Comparison of ENCODE assay signal across 2 cellular contexts in the genomic region with DNA sequence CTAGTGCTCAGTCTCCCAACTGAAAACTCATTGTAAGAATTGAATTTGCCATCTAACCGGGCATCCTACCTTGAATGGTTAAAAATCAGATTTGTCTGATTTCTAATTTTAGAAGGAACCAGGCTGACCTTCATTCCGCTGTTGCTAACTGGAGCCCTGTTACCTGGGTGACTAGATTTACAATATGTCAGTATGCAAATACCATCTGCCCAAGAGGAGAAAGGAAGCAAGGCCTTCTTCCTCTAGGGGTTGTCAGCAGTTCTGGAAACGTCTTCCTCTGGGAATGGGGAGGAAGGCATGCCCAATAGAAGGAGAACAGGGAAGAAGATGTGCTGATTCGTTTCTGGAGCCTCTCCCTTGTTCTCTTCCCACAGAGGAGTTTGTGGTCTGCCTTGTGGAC.
A peak's percentile ranks its signal among the peaks of the same experiment; 100 is the strongest.
TF ChIP-seq lines count a peak whose summit lies in the region.

No MANE protein-coding gene starts in this region.

TF ChIP-seq in HCT116, 20 proteins besides CTCF, POLR2A, EP300 and RAD21 (continued from another document):
- TF ChIP-seq, protein P1, sequence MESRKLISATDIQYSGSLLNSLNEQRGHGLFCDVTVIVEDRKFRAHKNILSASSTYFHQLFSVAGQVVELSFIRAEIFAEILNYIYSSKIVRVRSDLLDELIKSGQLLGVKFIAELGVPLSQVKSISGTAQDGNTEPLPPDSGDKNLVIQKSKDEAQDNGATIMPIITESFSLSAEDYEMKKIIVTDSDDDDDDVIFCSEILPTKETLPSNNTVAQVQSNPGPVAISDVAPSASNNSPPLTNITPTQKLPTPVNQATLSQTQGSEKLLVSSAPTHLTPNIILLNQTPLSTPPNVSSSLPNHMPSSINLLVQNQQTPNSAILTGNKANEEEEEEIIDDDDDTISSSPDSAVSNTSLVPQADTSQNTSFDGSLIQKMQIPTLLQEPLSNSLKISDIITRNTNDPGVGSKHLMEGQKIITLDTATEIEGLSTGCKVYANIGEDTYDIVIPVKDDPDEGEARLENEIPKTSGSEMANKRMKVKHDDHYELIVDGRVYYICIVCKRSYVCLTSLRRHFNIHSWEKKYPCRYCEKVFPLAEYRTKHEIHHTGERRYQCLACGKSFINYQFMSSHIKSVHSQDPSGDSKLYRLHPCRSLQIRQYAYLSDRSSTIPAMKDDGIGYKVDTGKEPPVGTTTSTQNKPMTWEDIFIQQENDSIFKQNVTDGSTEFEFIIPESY (IDR thresholded peaks at IDR 0.05; ENCODE audit: extremely low read depth, insufficient replicate concordance, low read length): no peak
- TF ChIP-seq JUND (IDR thresholded peaks at IDR 0.05) (no peak), ZNF274 (IDR thresholded peaks at IDR 0.05; ENCODE audit: low read depth, low read length) (no peak), YY1 (IDR thresholded peaks at IDR 0.05; ENCODE audit: extremely low read depth, insufficient replicate concordance, low read depth, low read length) (no peak), CEBPB (IDR thresholded peaks at IDR 0.05; ENCODE audit: low read depth) (no peak), FOSL1 (IDR thresholded peaks at IDR 0.05; ENCODE audit: low read depth) (no peak), SRF (IDR thresholded peaks at IDR 0.05; ENCODE audit: low read depth) (no peak)

TF ChIP-seq in GM12878, 131 proteins besides CTCF, POLR2A, EP300 and RAD21 (continued from another document):
- TF ChIP-seq MTA3 (IDR thresholded peaks at IDR 0.05; ENCODE audit: borderline replicate concordance, low read length) (no peak), ZNF207 (IDR thresholded peaks at IDR 0.05; ENCODE audit: borderline replicate concordance) (no peak), KAT2A (conservative IDR thresholded peaks at IDR 0.05; ENCODE audit: control insufficient read depth, low read depth, low read length) (no peak), ZZZ3 (IDR thresholded peaks at IDR 0.05; ENCODE audit: control insufficient read depth, insufficient read length, low read depth) (no peak), EZH2 (IDR thresholded peaks at IDR 0.05; ENCODE audit: borderline replicate concordance, control insufficient read depth, low read depth, low read length) (no peak), STAT1 (conservative IDR thresholded peaks at IDR 0.05) (no peak), POLR2AphosphoS5 (IDR thresholded peaks at IDR 0.05; ENCODE audit: low read length) (no peak), CHD1 (IDR thresholded peaks at IDR 0.05; ENCODE audit: low read depth, low read length) (no peak), ZBED1 (IDR thresholded peaks at IDR 0.05; ENCODE audit: borderline replicate concordance) (no peak), MEF2A (IDR thresholded peaks at IDR 0.05; ENCODE audit: insufficient read depth, low read depth, low read length) (no peak), EED (IDR thresholded peaks at IDR 0.05; ENCODE audit: low read depth) (peak; percentile 75), NFYA (IDR thresholded peaks at IDR 0.05; ENCODE audit: borderline replicate concordance, low read depth, low read length) (no peak), MXI1 (IDR thresholded peaks at IDR 0.05; ENCODE audit: low read depth, low read length) (peak; percentile 71; the same call in 1 of the 2 replicates), ZNF24 (IDR thresholded peaks at IDR 0.05) (no peak), MEF2B (IDR thresholded peaks at IDR 0.05; ENCODE audit: partially characterized antibody, poor library complexity, severe bottlenecking) (peak; percentile 37), BACH1 (IDR thresholded peaks at IDR 0.05; ENCODE audit: borderline replicate concordance) (no peak; the same call in 1 of the 2 replicates), TCF12 (IDR thresholded peaks at IDR 0.05; ENCODE audit: low read depth, low read length) (no peak), STAT3 (IDR thresholded peaks at IDR 0.05; ENCODE audit: low read depth, low read length) (no peak), RFX5 (IDR thresholded peaks at IDR 0.05; ENCODE audit: low read depth, low read length) (0 out of 2 replicates have a peak, but pooled peaks have one; percentile 18)
- TF ChIP-seq, protein P2, sequence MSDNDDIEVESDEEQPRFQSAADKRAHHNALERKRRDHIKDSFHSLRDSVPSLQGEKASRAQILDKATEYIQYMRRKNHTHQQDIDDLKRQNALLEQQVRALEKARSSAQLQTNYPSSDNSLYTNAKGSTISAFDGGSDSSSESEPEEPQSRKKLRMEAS (IDR thresholded peaks at IDR 0.05; ENCODE audit: low read depth, low read length): no peak
- TF ChIP-seq, protein P3, sequence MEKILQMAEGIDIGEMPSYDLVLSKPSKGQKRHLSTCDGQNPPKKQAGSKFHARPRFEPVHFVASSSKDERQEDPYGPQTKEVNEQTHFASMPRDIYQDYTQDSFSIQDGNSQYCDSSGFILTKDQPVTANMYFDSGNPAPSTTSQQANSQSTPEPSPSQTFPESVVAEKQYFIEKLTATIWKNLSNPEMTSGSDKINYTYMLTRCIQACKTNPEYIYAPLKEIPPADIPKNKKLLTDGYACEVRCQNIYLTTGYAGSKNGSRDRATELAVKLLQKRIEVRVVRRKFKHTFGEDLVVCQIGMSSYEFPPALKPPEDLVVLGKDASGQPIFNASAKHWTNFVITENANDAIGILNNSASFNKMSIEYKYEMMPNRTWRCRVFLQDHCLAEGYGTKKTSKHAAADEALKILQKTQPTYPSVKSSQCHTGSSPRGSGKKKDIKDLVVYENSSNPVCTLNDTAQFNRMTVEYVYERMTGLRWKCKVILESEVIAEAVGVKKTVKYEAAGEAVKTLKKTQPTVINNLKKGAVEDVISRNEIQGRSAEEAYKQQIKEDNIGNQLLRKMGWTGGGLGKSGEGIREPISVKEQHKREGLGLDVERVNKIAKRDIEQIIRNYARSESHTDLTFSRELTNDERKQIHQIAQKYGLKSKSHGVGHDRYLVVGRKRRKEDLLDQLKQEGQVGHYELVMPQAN (conservative IDR thresholded peaks at IDR 0.05): no peak
- TF ChIP-seq, protein P4, sequence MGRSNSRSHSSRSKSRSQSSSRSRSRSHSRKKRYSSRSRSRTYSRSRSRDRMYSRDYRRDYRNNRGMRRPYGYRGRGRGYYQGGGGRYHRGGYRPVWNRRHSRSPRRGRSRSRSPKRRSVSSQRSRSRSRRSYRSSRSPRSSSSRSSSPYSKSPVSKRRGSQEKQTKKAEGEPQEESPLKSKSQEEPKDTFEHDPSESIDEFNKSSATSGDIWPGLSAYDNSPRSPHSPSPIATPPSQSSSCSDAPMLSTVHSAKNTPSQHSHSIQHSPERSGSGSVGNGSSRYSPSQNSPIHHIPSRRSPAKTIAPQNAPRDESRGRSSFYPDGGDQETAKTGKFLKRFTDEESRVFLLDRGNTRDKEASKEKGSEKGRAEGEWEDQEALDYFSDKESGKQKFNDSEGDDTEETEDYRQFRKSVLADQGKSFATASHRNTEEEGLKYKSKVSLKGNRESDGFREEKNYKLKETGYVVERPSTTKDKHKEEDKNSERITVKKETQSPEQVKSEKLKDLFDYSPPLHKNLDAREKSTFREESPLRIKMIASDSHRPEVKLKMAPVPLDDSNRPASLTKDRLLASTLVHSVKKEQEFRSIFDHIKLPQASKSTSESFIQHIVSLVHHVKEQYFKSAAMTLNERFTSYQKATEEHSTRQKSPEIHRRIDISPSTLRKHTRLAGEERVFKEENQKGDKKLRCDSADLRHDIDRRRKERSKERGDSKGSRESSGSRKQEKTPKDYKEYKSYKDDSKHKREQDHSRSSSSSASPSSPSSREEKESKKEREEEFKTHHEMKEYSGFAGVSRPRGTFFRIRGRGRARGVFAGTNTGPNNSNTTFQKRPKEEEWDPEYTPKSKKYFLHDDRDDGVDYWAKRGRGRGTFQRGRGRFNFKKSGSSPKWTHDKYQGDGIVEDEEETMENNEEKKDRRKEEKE (IDR thresholded peaks at IDR 0.05): no peak
